ENCODE assay signal across 8 cellular contexts in genomic region chr19:54158812-54159351, GRCh38. TPM values are rescaled to one million over a fixed set of nuclear protein-coding genes. Genes with fewer than 3 reads are reported as not detected.
DNase-seq lines count a peak whose midpoint lies in the region; ATAC-seq, FAIRE-seq and TF ChIP-seq lines count a peak whose summit lies in the region.

No MANE protein-coding gene starts in this region.

- peaks cover 48% of the 10 kb centered on the region for H3K36me3 Mint-ChIP-seq in CD8-positive, alpha-beta T cell
- peaks cover 8% of the 10 kb centered on the region for H3K36me3 Mint-ChIP-seq in astrocyte (ENCODE audit: low read depth, unreplicated experiment)

- H3K27me3 Mint-ChIP-seq in CD8-positive, alpha-beta T cell (ENCODE audit: low read depth): peaks cover 2% of the 10 kb centered on the region
- H3K27me3 Mint-ChIP-seq in astrocyte (ENCODE audit: low read depth, unreplicated experiment): no peaks in the 10 kb centered on the region

- peaks cover 61% of the 10 kb centered on the region for H3K4me1 Mint-ChIP-seq in CD8-positive, alpha-beta T cell (ENCODE audit: low read depth)
- peaks cover 12% of the 10 kb centered on the region for H3K4me1 Mint-ChIP-seq in astrocyte (ENCODE audit: low read depth, unreplicated experiment)

- H3K9ac ChIP-seq in astrocyte (ENCODE audit: low read length): peak overlapping the region; percentile 85

- TF ChIP-seq CTCF in CD8-positive, alpha-beta T cell (IDR thresholded peaks at IDR 0.05): no peak
- no peak for TF ChIP-seq CTCF in astrocyte (IDR thresholded peaks at IDR 0.05; ENCODE audit: insufficient read depth, low read depth, low read length)
- TF ChIP-seq CTCF in lower leg skin (IDR thresholded peaks at IDR 0.05): no peak
- no peak for TF ChIP-seq CTCF in suprapubic skin (IDR thresholded peaks at IDR 0.05)
- no peak for TF ChIP-seq CTCF in D721Med (IDR thresholded peaks at IDR 0.05; ENCODE audit: insufficient read depth, missing control alignments)

- no peaks in the 10 kb centered on the region for H3K9me3 Mint-ChIP-seq in CD8-positive, alpha-beta T cell
- H3K9me3 Mint-ChIP-seq in astrocyte (ENCODE audit: unreplicated experiment): peaks cover 3% of the 10 kb centered on the region

- intact Hi-C loops in CD8-positive, alpha-beta T cell (cut with DNase I, micrococcal nuclease): loop anchor here (1.0 to 2.0 kb wide), 8 partner anchors 9 to 57 kb away; partner anchors contain the start of genes CNOT3 (in 2 of the 2), NDUFA3 (in 2 of the 2), PRPF31 (in 2 of the 2) and RPS9 (in 2 of the 2)
- intact Hi-C loops in lower leg skin (cut with DNase I; ENCODE audit: low total_unique reads): no loop called here

- H2AFZ ChIP-seq in astrocyte (ENCODE audit: low read depth, low read length): peak overlapping the region; percentile 87

- H3K27ac Mint-ChIP-seq in CD8-positive, alpha-beta T cell: peak overlapping the region; percentile 99
- peak overlapping the region; percentile 50 for H3K27ac Mint-ChIP-seq in astrocyte (ENCODE audit: unreplicated experiment)

- H3K79me2 ChIP-seq in astrocyte (ENCODE audit: insufficient read depth, low read length): peaks cover 18% of the 10 kb centered on the region

- no peaks in the 10 kb centered on the region for H3K27me3 ChIP-seq in CD8-positive, alpha-beta T cell (ENCODE audit: insufficient read depth, low read length)
- H3K27me3 ChIP-seq in astrocyte (ENCODE audit: insufficient read depth, low read length) (no peaks in the 10 kb centered on the region), suprapubic skin (no peaks in the 10 kb centered on the region)

- no peak for FAIRE-seq in astrocyte (lab: Jason Lieb, UNC)
- no peak for FAIRE-seq in D721Med (lab: Jason Lieb, UNC)

- no peak for ATAC-seq in CD8-positive, alpha-beta T cell
- no peak for ATAC-seq in GM18520 (IDR thresholded peaks at IDR 0.05; ENCODE audit: unreplicated experiment)

- no peak for TF ChIP-seq EP300 in suprapubic skin (IDR thresholded peaks at IDR 0.05)

- DNase-seq in CD8-positive, alpha-beta T cell: peak in 1 of 7 experiments; percentile 46
- DNase-seq in MV-4-11 (lab: John Stamatoyannopoulos, UW) (peak; percentile 76), astrocyte (ENCODE audit: low read depth) (no peak), lower leg skin (ENCODE audit: low spot score in 2 of 2) (no peak), suprapubic skin (ENCODE audit: low spot score in 2 of 2) (no peak), NCI-H1417 treated with DMSO at 0.1 percent for 48 hours (lab: John Stamatoyannopoulos, UW) (no peak), D721Med (ENCODE audit: insufficient read length, low spot score) (no peak)

- peaks cover 38% of the 10 kb centered on the region for H3K36me3 ChIP-seq in CD8-positive, alpha-beta T cell (ENCODE audit: insufficient read depth, low read length)
- H3K36me3 ChIP-seq in astrocyte (ENCODE audit: insufficient read depth, low read length): peaks cover 24% of the 10 kb centered on the region
- H3K36me3 ChIP-seq in suprapubic skin: peaks cover 37% of the 10 kb centered on the region

- POLR2A ChIA-PET in CD8-positive, alpha-beta T cell (lab: Charles Lee): interaction anchor here (0.9 to 3.7 kb wide), 14 partner anchors 8 to 230 kb away, joined by 3 to 42 read pairs (median 5); partner anchors contain the start of genes CNOT3, MBOAT7, PRPF31 and RPS9

- peak overlapping the region; percentile 75 for H3K4me3 ChIP-seq in CD8-positive, alpha-beta T cell (ENCODE audit: low read depth, low read length)
- peak overlapping the region; percentile 77 for H3K4me3 ChIP-seq in astrocyte (ENCODE audit: insufficient read depth, low read depth, low read length)
- H3K4me3 ChIP-seq in lower leg skin (ENCODE audit: low read depth, poor library complexity, severe bottlenecking): peak overlapping the region; percentile 56
- peak overlapping the region; percentile 75 for H3K4me3 ChIP-seq in suprapubic skin

- H3K4me2 ChIP-seq in astrocyte (ENCODE audit: low read length): peak overlapping the region; percentile 96

- peaks cover 68% of the 10 kb centered on the region for H3K4me1 ChIP-seq in CD8-positive, alpha-beta T cell (ENCODE audit: insufficient read depth, low read length)
- H3K4me1 ChIP-seq in astrocyte (ENCODE audit: insufficient read depth, low read length) (peaks cover 28% of the 10 kb centered on the region), suprapubic skin (peaks cover 56% of the 10 kb centered on the region)

- H3K27ac ChIP-seq in CD8-positive, alpha-beta T cell (ENCODE audit: low read depth, low read length): peak overlapping the region; percentile 79
- H3K27ac ChIP-seq in astrocyte (ENCODE audit: low read depth, low read length) (peak overlapping the region; percentile 93), suprapubic skin (peak overlapping the region; percentile 97)

- H4K20me1 ChIP-seq in astrocyte (ENCODE audit: insufficient read depth, low read length): peaks cover 22% of the 10 kb centered on the region

- CTCF ChIA-PET in CD8-positive, alpha-beta T cell (lab: Charles Lee): interaction anchor here (0.9 to 1.8 kb wide), 8 partner anchors 8 to 107 kb away, joined by 3 to 6 read pairs (median 4); partner anchors contain the start of genes CNOT3 and MBOAT7

- no peak for TF ChIP-seq POLR2A in lower leg skin (IDR thresholded peaks at IDR 0.05)
- no peak for TF ChIP-seq POLR2A in suprapubic skin (IDR thresholded peaks at IDR 0.05)

- H3K4me3 Mint-ChIP-seq in CD8-positive, alpha-beta T cell: peak overlapping the region; percentile 99
- peak overlapping the region; percentile 98 for H3K4me3 Mint-ChIP-seq in astrocyte (ENCODE audit: unreplicated experiment)

- H3K9me3 ChIP-seq in CD8-positive, alpha-beta T cell (ENCODE audit: low read length): no peaks in the 10 kb centered on the region
- H3K9me3 ChIP-seq in astrocyte (ENCODE audit: insufficient read depth, low read depth, low read length) (no peaks in the 10 kb centered on the region), suprapubic skin (no peaks in the 10 kb centered on the region)

- WGBS in lower leg skin, 2 donors: 5 to 8% methylated on average over 19 of the region's 19 CpGs
- 5% methylated on average over 19 of the region's 19 CpGs for whole genome bisulfite sequencing in suprapubic skin

RNA-seq across cellular contexts. Expression of gene LENG1, which starts 0.6 kb away (rescaled TPM):
- 10 to 100 TPM; 15.5 to 15.8 TPM for total RNA-seq in CD8-positive, alpha-beta T cell
- total RNA-seq in astrocyte (4.1 and 4.8 TPM in 2 replicates), lower leg skin (1 to 10 TPM; 6.0 to 8.4 (median 6.6) TPM), suprapubic skin (1 to 10 TPM; 2.6 to 4.6 (median 4.0) TPM)

RNA-seq across cellular contexts. Expression of gene TMC4, which starts 14.1 kb away (rescaled TPM):
- not detected for total RNA-seq in CD8-positive, alpha-beta T cell
- total RNA-seq in astrocyte (0.94 and 1.9 TPM in 2 replicates), lower leg skin (1 to 10 TPM; 2.4 to 9.3 (median 6.3) TPM), suprapubic skin (10 to 100 TPM in 2 of 4 donors, 1 to 10 TPM in 2; 3.4 to 22.8 (median 9.0) TPM)

RNA-seq across cellular contexts. Expression of gene CNOT3, which starts 21.3 kb away (rescaled TPM):
- total RNA-seq in CD8-positive, alpha-beta T cell: 10 to 100 TPM; 30.8 to 42.3 TPM
- 39.2 and 47.1 TPM in 2 replicates for total RNA-seq in astrocyte
- total RNA-seq in lower leg skin: 10 to 100 TPM; 19.5 to 56.9 (median 37.1) TPM
- 10 to 100 TPM; 27.3 to 40.7 (median 35.2) TPM for total RNA-seq in suprapubic skin

RNA-seq across cellular contexts. Expression of gene MBOAT7, which starts 30.5 kb away (rescaled TPM):
- 10 to 100 TPM; 10.0 to 13.1 TPM for total RNA-seq in CD8-positive, alpha-beta T cell
- total RNA-seq in astrocyte (145 and 162 TPM in 2 replicates), lower leg skin (100 to 1,000 TPM in 1 of 4 donors, 10 to 100 TPM in 3; 57.4 to 117 (median 62.2) TPM), suprapubic skin (10 to 100 TPM; 54.7 to 96.5 (median 58.7) TPM)

RNA-seq across cellular contexts. Expression of gene TSEN34, which starts 32.2 kb away (rescaled TPM):
- total RNA-seq in CD8-positive, alpha-beta T cell: 10 to 100 TPM; 13.9 to 14.6 TPM
- 50.1 and 52.6 TPM in 2 replicates for total RNA-seq in astrocyte
- 100 to 1,000 TPM in 2 of 4 donors, 10 to 100 TPM in 2; 80.5 to 118 (median 107) TPM for total RNA-seq in lower leg skin
- 10 to 100 TPM; 42.7 to 76.3 (median 69.1) TPM for total RNA-seq in suprapubic skin
